22 cellular contexts compared by ENCODE assay signal in the genomic region with DNA sequence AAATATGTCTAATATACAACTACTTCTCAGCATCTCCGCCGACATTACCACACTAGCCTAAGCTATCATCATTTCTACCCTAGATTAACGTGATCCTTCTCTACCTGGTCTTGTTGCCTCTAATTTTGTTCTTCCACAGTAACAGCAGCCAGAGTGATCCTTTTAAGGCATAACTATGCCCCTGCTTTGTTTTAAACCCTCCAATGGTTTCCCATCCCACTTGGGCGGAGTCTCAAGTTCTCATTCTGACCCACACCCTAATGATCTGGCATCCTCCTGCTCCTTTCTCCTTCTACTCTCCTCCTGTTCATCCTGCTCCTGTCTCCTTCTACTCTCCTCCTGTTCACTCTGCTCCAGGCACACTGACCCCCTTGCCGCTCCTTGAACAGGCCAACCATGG. TPM values are rescaled to one million over a fixed set of nuclear protein-coding genes. Genes with fewer than 3 reads are reported as not detected.
DNase-seq lines count a peak whose midpoint lies in the region; ATAC-seq, FAIRE-seq and TF ChIP-seq lines count a peak whose summit lies in the region.
"Had no signal": no experiment of that assay in that cellular context is flagged by ENCODE, and none has a peak within 500 bp of the region (broad histone marks: within the 10 kb centered on the region; RNA-seq: fewer than 3 reads in every experiment).

No MANE protein-coding gene starts in this region.

- no peak overlapping the region for H2AFZ ChIP-seq in Karpas-422 (ENCODE audit: low read length)

- H3K9me2 ChIP-seq in Karpas-422 (replicated peaks; ENCODE audit: insufficient read depth, low read length), result no peaks in the 10 kb centered on the region

- intact Hi-C loops in aorta (cut with DNase I), result no loop called here
- intact Hi-C loops in mucosa of descending colon (cut with DNase I, micrococcal nuclease), result no loop called here
- intact Hi-C loops in naive thymus-derived CD4-positive, alpha-beta T cell (cut with micrococcal nuclease), result loop anchor here in 1 of 2 donors (5.0 kb wide), 1 partner anchor 34 kb away; a partner anchor contains a TSS

- H3K36me3 Mint-ChIP-seq in WTC11, result no peaks in the 10 kb centered on the region
- no peaks in the 10 kb centered on the region for H3K36me3 Mint-ChIP-seq in stimulated activated memory B cell treated with anti-CD40 and anti-IgM and Interleukin-4, amounts not matched to agents 10 μg/mL and 1 μg/mL and 100 μg/mL, for 72 hours
- H3K36me3 Mint-ChIP-seq in naive thymus-derived CD4-positive, alpha-beta T cell, result peaks cover 0 to 6% (median 0%) of the 10 kb centered on the region in 5 donors
- H3K36me3 Mint-ChIP-seq: CD14-positive monocyte, T-cell had no signal

- H3K4me2 ChIP-seq in Karpas-422 (ENCODE audit: low read depth, low read length, poor library complexity, severe bottlenecking), result peak overlapping the region; percentile 68

- CTCF ChIA-PET in WTC11 (lab: Charles Lee), result no interaction called here
- CTCF ChIA-PET in naive thymus-derived CD4-positive, alpha-beta T cell (lab: Charles Lee), result interaction anchor here (0.9 kb wide), 1 partner anchor 16 kb away, joined by 4 read pairs; no protein-coding TSS in a partner anchor

- peak; percentile 84 for FAIRE-seq in GM12891 (lab: Jason Lieb, UNC)
- FAIRE-seq: A204.1 had no signal

- H3K4me3 Mint-ChIP-seq in WTC11, result no peak overlapping the region
- H3K4me3 Mint-ChIP-seq in stimulated activated memory B cell treated with anti-CD40 and anti-IgM and Interleukin-4, amounts not matched to agents 10 μg/mL and 1 μg/mL and 100 μg/mL, for 72 hours, result no peak overlapping the region
- no peak overlapping the region for H3K4me3 Mint-ChIP-seq in naive thymus-derived CD4-positive, alpha-beta T cell
- H3K4me3 Mint-ChIP-seq: CD14-positive monocyte, T-cell had no signal

- peak overlapping the region; percentile 64 for H3K9ac ChIP-seq in Karpas-422 (ENCODE audit: low read length)
- H3K9ac ChIP-seq: KMS-11 had no signal

- POLR2A ChIA-PET in WTC11 (lab: Charles Lee), result no interaction called here
- POLR2A ChIA-PET in naive thymus-derived CD4-positive, alpha-beta T cell (lab: Charles Lee), result no interaction called here

- peaks cover 13% of the 10 kb centered on the region for H3K9me3 Mint-ChIP-seq in WTC11
- H3K9me3 Mint-ChIP-seq in stimulated activated memory B cell treated with anti-CD40 and anti-IgM and Interleukin-4, amounts not matched to agents 10 μg/mL and 1 μg/mL and 100 μg/mL, for 72 hours, result no peaks in the 10 kb centered on the region
- H3K9me3 Mint-ChIP-seq in naive thymus-derived CD4-positive, alpha-beta T cell, result peaks cover 0 to 7% (median 0%) of the 10 kb centered on the region in 11 donors

- peak overlapping the region; percentile 82 for H3K27ac ChIP-seq in Karpas-422 (ENCODE audit: low read length)
- no peak overlapping the region for H3K27ac ChIP-seq in aorta (ENCODE audit: low read depth in 1 of 2, low read length in 2 of 2)
- no peak overlapping the region for H3K27ac ChIP-seq in naive thymus-derived CD4-positive, alpha-beta T cell (ENCODE audit: low read depth, low read length)
- H3K27ac ChIP-seq: RWPE1 had no signal

- H3K27me3 ChIP-seq in Karpas-422 (ENCODE audit: low read length), result no peaks in the 10 kb centered on the region
- H3K27me3 ChIP-seq in aorta (ENCODE audit: control insufficient read depth in 1 of 2, insufficient read depth in 2 of 2, low read length in 1 of 2), result no peaks in the 10 kb centered on the region
- H3K27me3 ChIP-seq in naive thymus-derived CD4-positive, alpha-beta T cell (ENCODE audit: control insufficient read depth in 2 of 2, insufficient read depth in 2 of 2, low read length in 2 of 2), result no peaks in the 10 kb centered on the region

- no peak for TF ChIP-seq POLR2A in GM12891 (IDR thresholded peaks at IDR 0.05; ENCODE audit: low read depth, low read length)

- H3K27me3 Mint-ChIP-seq in WTC11 (ENCODE audit: low read depth), result no peaks in the 10 kb centered on the region
- no peaks in the 10 kb centered on the region for H3K27me3 Mint-ChIP-seq in stimulated activated memory B cell treated with anti-CD40 and anti-IgM and Interleukin-4, amounts not matched to agents 10 μg/mL and 1 μg/mL and 100 μg/mL, for 72 hours
- H3K27me3 Mint-ChIP-seq in naive thymus-derived CD4-positive, alpha-beta T cell, result no peaks in the 10 kb centered on the region
- H3K27me3 Mint-ChIP-seq: T-cell had no signal

- H4K20me1 ChIP-seq in Karpas-422 (ENCODE audit: insufficient read depth, low read depth, low read length), result no peaks in the 10 kb centered on the region

- TF ChIP-seq CTCF in WTC11 (IDR thresholded peaks at IDR 0.05) (no peak), mucosa of descending colon (IDR thresholded peaks at IDR 0.05) (no peak)

- H3K4me3 ChIP-seq in Karpas-422 (ENCODE audit: low read length), result peak overlapping the region; percentile 53
- H3K4me3 ChIP-seq in aorta (ENCODE audit: low read length in 2 of 2), result no peak overlapping the region
- H3K4me3 ChIP-seq in mucosa of descending colon, result no peak overlapping the region
- no peak overlapping the region for H3K4me3 ChIP-seq in naive thymus-derived CD4-positive, alpha-beta T cell (ENCODE audit: low read length)

- H3K9me3 ChIP-seq in Karpas-422 (ENCODE audit: low read length) (no peaks in the 10 kb centered on the region), aorta (ENCODE audit: control insufficient read depth, low read length) (no peaks in the 10 kb centered on the region), mucosa of descending colon (no peaks in the 10 kb centered on the region)
- H3K9me3 ChIP-seq in naive thymus-derived CD4-positive, alpha-beta T cell (ENCODE audit: control insufficient read depth in 2 of 3, low read length in 3 of 3), result no peaks in the 10 kb centered on the region

- peaks cover 5% of the 10 kb centered on the region for H3K4me1 Mint-ChIP-seq in WTC11
- peaks cover 84% of the 10 kb centered on the region for H3K4me1 Mint-ChIP-seq in stimulated activated memory B cell treated with anti-CD40 and anti-IgM and Interleukin-4, amounts not matched to agents 10 μg/mL and 1 μg/mL and 100 μg/mL, for 72 hours
- peaks cover 6 to 40% (median 20%) of the 10 kb centered on the region in 7 donors for H3K4me1 Mint-ChIP-seq in naive thymus-derived CD4-positive, alpha-beta T cell

- H3K4me1 ChIP-seq in Karpas-422 (ENCODE audit: low read length), result peaks cover 92% of the 10 kb centered on the region
- no peaks in the 10 kb centered on the region for H3K4me1 ChIP-seq in aorta (ENCODE audit: control insufficient read depth in 1 of 2, insufficient read depth in 2 of 2, low read length in 2 of 2)
- H3K4me1 ChIP-seq in mucosa of descending colon (ENCODE audit: low read depth), result no peaks in the 10 kb centered on the region
- H3K4me1 ChIP-seq in naive thymus-derived CD4-positive, alpha-beta T cell (ENCODE audit: control insufficient read depth in 2 of 2, insufficient read depth in 2 of 2, low read length in 2 of 2), result peaks cover 0 to 8% of the 10 kb centered on the region in 2 donors

- H3K36me3 ChIP-seq in Karpas-422 (ENCODE audit: insufficient read depth, low read length) (no peaks in the 10 kb centered on the region), aorta (ENCODE audit: control insufficient read depth in 1 of 2, insufficient read depth in 2 of 2, low read length in 1 of 2) (no peaks in the 10 kb centered on the region), mucosa of descending colon (ENCODE audit: low read depth) (no peaks in the 10 kb centered on the region)
- no peaks in the 10 kb centered on the region for H3K36me3 ChIP-seq in naive thymus-derived CD4-positive, alpha-beta T cell (ENCODE audit: control insufficient read depth in 2 of 3, insufficient read depth in 3 of 3, low read length in 3 of 3)

- DNase-seq in GM12891 (ENCODE audit: insufficient read length, low spot score) (no peak), Karpas-422 (peak; percentile 100), WTC11 (ENCODE audit: low spot score) (no peak), aorta (no peak), mucosa of descending colon (no peak)
- no peak for DNase-seq in naive thymus-derived CD4-positive, alpha-beta T cell
- DNase-seq: GDM1, HCEC 1CT, MV-4-11, NCI-H1105 treated with DMSO at 0.1 percent for 48 hours, NCI-H1694, NCI-H2081, NCI-H2171 treated with DMSO at 0.1 percent for 48 hours, NCI-H524 treated with DMSO at 0.1 percent for 48 hours, T-cell had no signal

- no peak overlapping the region for H3K27ac Mint-ChIP-seq in WTC11
- H3K27ac Mint-ChIP-seq in stimulated activated memory B cell treated with anti-CD40 and anti-IgM and Interleukin-4, amounts not matched to agents 10 μg/mL and 1 μg/mL and 100 μg/mL, for 72 hours, result peak overlapping the region; percentile 86
- peak overlapping the region in 1 of 9 donors; percentile 9 for H3K27ac Mint-ChIP-seq in naive thymus-derived CD4-positive, alpha-beta T cell
- H3K27ac Mint-ChIP-seq: T-cell had no signal

- H3K79me2 ChIP-seq in Karpas-422 (ENCODE audit: low read length), result no peaks in the 10 kb centered on the region

- WGBS in aorta, 2 donors, result 95 to 96% methylated on average over 5 of the region's 5 CpGs

- ATAC-seq in WTC11 (peak; percentile 28; the same call in 1 of the 2 replicates), aorta (ENCODE audit: low FRiP score) (no peak), mucosa of descending colon (no peak)
- ATAC-seq in stimulated activated memory B cell treated with anti-CD40 and anti-IgM and Interleukin-4, amounts not matched to agents 10 μg/mL and 1 μg/mL and 100 μg/mL, for 72 hours, result no peak
- no peak for ATAC-seq in naive thymus-derived CD4-positive, alpha-beta T cell
- ATAC-seq: SK-N-SH treated with all-trans-retinoic acid at 6 μM for 48 hours, T-cell had no signal

TF ChIP-seq in GM12891, 5 proteins besides CTCF, POLR2A, EP300 and RAD21:
- TF ChIP-seq PAX5 (IDR thresholded peaks at IDR 0.05; ENCODE audit: insufficient read depth, low read length, severe bottlenecking) (no peak), TAF1 (IDR thresholded peaks at IDR 0.05; ENCODE audit: low read depth, low read length) (no peak), POU2F2 (IDR thresholded peaks at IDR 0.05; ENCODE audit: low read depth, low read length) (no peak), POLR2AphosphoS5 (IDR thresholded peaks at IDR 0.05; ENCODE audit: low read depth, low read length) (no peak), SPI1 (IDR thresholded peaks at IDR 0.05; ENCODE audit: low read depth, low read length) (no peak)

RNA-seq across cellular contexts. Expression of a gene that starts 31.9 kb away (rescaled TPM):
- 136 TPM for polyA plus RNA-seq in GM12891 (2012; ENCODE audit: low read depth, missing spikeins)
- total RNA-seq in Karpas-422 (2014; rRNA removed; shearing (Covaris generic); ENCODE audit: low replicate concordance), result 803 and 894 TPM in 2 replicates
- total RNA-seq in WTC11 (2021) (0.07 to 0.27 TPM (median 0.22 TPM) in 3 replicates), aorta (1 to 10 TPM in 1 of 2 donors, under 1 TPM in 1; 0.45 to 1.2 TPM), mucosa of descending colon (1 to 10 TPM; 2.8 to 9.3 (median 5.4) TPM)
- under 1 TPM; 0.05 to 0.63 TPM for polyA plus RNA-seq in aorta
- total RNA-seq in naive thymus-derived CD4-positive, alpha-beta T cell, result 10 to 100 TPM in 1 of 5 experiments, 1 to 10 TPM in 3, under 1 TPM in 1; 0.57 to 11.3 (median 4.9) TPM
- polyA plus RNA-seq in naive thymus-derived CD4-positive, alpha-beta T cell, result under 1 TPM; 0.45 to 0.53 TPM
- total RNA-seq: M059J had no signal

Comparison
In these comparisons a context has a peak if more than half of its experiments do, and no peak if none do; other contexts are left out.
1. RNA of a gene that starts 31.9 kb away (total RNA-seq): 803 to 894 TPM in Karpas-422; 2.8 to 9.3 TPM in mucosa of descending colon, 0.57 to 11.3 TPM in naive thymus-derived CD4-positive, alpha-beta T cell, 0.45 to 1.2 TPM in aorta and 0.07 to 0.27 TPM in WTC11; every median in the first group is over 10 times any median in the second.